In the genomic region with DNA sequence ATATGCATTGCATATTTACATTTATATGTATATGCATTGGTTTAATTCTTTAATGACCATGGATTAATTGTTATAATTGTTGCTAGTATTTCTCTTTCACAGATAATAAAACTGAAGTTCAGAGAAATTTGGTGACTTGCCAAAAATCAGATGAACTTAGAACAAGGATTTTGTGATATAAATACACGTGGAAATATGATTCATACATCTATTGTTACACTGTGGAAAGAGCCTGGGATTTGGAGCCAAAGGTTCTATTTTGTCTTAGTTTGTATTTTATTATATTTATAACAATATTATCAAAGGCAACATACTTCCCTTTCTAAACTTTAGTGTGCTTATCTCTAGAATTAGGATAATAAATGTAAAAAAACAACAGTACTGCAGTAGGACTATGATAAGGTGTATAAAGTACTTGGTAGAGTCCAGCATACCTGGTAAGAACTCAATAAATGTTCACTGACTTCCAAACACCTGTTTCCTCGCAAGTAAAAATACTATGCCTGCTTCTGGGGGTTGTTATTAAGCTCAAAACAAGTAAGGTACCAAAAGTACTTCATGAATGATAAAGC, we compare ENCODE assay signal across 19 cellular contexts.
A peak's percentile ranks its signal among the peaks of the same experiment; 100 is the strongest.
DNase-seq lines count a peak whose midpoint lies in the region; ATAC-seq and TF ChIP-seq lines count a peak whose summit lies in the region.
"Had no signal": no experiment of that assay in that cellular context is flagged by ENCODE, and none has a peak within 500 bp of the region (broad histone marks: within the 10 kb centered on the region; RNA-seq: fewer than 3 reads in every experiment).

No MANE protein-coding gene starts in this region.

- TF ChIP-seq CTCF in SK-N-SH (IDR thresholded peaks at IDR 0.05), result no peak
- TF ChIP-seq CTCF in cardiac fibroblast (IDR thresholded peaks at IDR 0.05; ENCODE audit: low read depth, low read length), result no peak
- TF ChIP-seq CTCF in fibroblast of the aortic adventitia (IDR thresholded peaks at IDR 0.05; ENCODE audit: insufficient read depth, low read length), result no peak

- H3K27me3 ChIP-seq in SK-N-SH (ENCODE audit: insufficient read depth), result no peaks in the 10 kb centered on the region
- H3K27me3 ChIP-seq: BE2C had no signal

- H3K36me3 ChIP-seq in SK-N-SH (replicated peaks in 1 of 2; ENCODE audit: control insufficient read depth in 1 of 2, insufficient read depth in 2 of 2, low read length in 1 of 2), result no peaks in the 10 kb centered on the region
- H3K36me3 ChIP-seq: BE2C had no signal

- no peaks in the 10 kb centered on the region for H3K9me2 ChIP-seq in SK-N-SH

- H3K9ac ChIP-seq in SK-N-SH, result no peak overlapping the region

- no peak overlapping the region for H3K4me2 ChIP-seq in SK-N-SH

- TF ChIP-seq RAD21 in SK-N-SH (IDR thresholded peaks at IDR 0.05; ENCODE audit: low read length), result no peak

- no peak for ATAC-seq in SK-N-SH treated with all-trans-retinoic acid at 6 μM for 48 hours
- no peak for ATAC-seq in HG03342 (IDR thresholded peaks at IDR 0.05; ENCODE audit: unreplicated experiment)
- ATAC-seq in GM18873 (IDR thresholded peaks at IDR 0.05; ENCODE audit: low FRiP score, unreplicated experiment), result no peak
- ATAC-seq: HepG2 had no signal

- H3K27ac ChIP-seq in SK-N-SH (ENCODE audit: low read depth in 2 of 2, low read length in 1 of 2), result no peak overlapping the region
- H3K27ac ChIP-seq: 22Rv1 had no signal

- H3K4me1 ChIP-seq in SK-N-SH (ENCODE audit: control insufficient read depth in 1 of 2, insufficient read depth in 2 of 2, low read depth in 1 of 2, low read length in 1 of 2), result peaks cover 0 to 5% of the 10 kb centered on the region in 2 experiments; a peak in 2 of 4 replicates
- H3K4me1 ChIP-seq: BE2C had no signal

- H3K79me2 ChIP-seq in SK-N-SH (ENCODE audit: insufficient read depth), result no peaks in the 10 kb centered on the region

- POLR2A ChIA-PET in SK-N-SH (lab: Yijun Ruan, JAX), result no interaction called here

- H3K4me3 ChIP-seq in SK-N-SH (ENCODE audit: low read depth in 2 of 2, low read length in 1 of 2), result no peak overlapping the region
- no peak overlapping the region for H3K4me3 ChIP-seq in cardiac fibroblast (replicated peaks in 1 of 2; ENCODE audit: low read depth in 2 of 2, low read length in 2 of 2)
- H3K4me3 ChIP-seq in fibroblast of the aortic adventitia (ENCODE audit: low read depth, low read length), result no peak overlapping the region

- 55% methylated on average over 2 of the region's 2 CpGs for WGBS in SK-N-SH (ENCODE audit: low lambda C conversion rate)

- H2AFZ ChIP-seq in SK-N-SH (ENCODE audit: low read depth), result no peak overlapping the region

- DNase-seq in SK-N-SH, result no peak
- DNase-seq in cardiac fibroblast (ENCODE audit: low read depth in 2 of 2), result peak; percentile 22 to 33
- peak; percentile 63 for DNase-seq in fibroblast of the aortic adventitia (ENCODE audit: low read depth)
- DNase-seq in pulmonary artery endothelial cell (ENCODE audit: low read depth, low spot score), result peak; percentile 79
- no peak for DNase-seq in activated CD4-positive, alpha-beta T cell treated with anti-CD3 and anti-CD28 coated beads, Interleukin-2, amount 50 U/mL, for 4 hours
- DNase-seq: BE2C; Caco-2; CD4-positive, CD25-positive, alpha-beta regulatory T cell; KBM-7; MV-4-11; NCI-H1694 treated with DMSO at 0.1 percent for 48 hours; NCI-H510A; NCI-H774; RPMI8226 had no signal

- no peak for TF ChIP-seq EP300 in SK-N-SH (IDR thresholded peaks at IDR 0.05; ENCODE audit: borderline replicate concordance in 1 of 2, low read depth in 1 of 2, low read length in 1 of 2)

- H3K9me3 ChIP-seq in SK-N-SH, result no peaks in the 10 kb centered on the region
- H3K9me3 ChIP-seq: BE2C, Caco-2 had no signal

- CTCF ChIA-PET in SK-N-SH (lab: Yijun Ruan, JAX), result no interaction called here

- peaks cover 4% of the 10 kb centered on the region for H3F3A ChIP-seq in SK-N-SH (replicated peaks; ENCODE audit: insufficient read depth)

- no peaks in the 10 kb centered on the region for H4K20me1 ChIP-seq in SK-N-SH (ENCODE audit: insufficient read depth)

TF ChIP-seq in SK-N-SH, 30 proteins besides CTCF, POLR2A, EP300 and RAD21:
- TF ChIP-seq, protein P1, sequence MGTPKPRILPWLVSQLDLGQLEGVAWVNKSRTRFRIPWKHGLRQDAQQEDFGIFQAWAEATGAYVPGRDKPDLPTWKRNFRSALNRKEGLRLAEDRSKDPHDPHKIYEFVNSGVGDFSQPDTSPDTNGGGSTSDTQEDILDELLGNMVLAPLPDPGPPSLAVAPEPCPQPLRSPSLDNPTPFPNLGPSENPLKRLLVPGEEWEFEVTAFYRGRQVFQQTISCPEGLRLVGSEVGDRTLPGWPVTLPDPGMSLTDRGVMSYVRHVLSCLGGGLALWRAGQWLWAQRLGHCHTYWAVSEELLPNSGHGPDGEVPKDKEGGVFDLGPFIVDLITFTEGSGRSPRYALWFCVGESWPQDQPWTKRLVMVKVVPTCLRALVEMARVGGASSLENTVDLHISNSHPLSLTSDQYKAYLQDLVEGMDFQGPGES (IDR thresholded peaks at IDR 0.05; ENCODE audit: low read depth, low read length), result no peak
- TF ChIP-seq MXI1 (IDR thresholded peaks at IDR 0.05; ENCODE audit: low read depth, low read length) (no peak), JUND (IDR thresholded peaks at IDR 0.05) (no peak), NFIC (IDR thresholded peaks at IDR 0.05; ENCODE audit: borderline replicate concordance) (peak; percentile 24; the same call in 1 of the 2 replicates), MEF2A (IDR thresholded peaks at IDR 0.05; ENCODE audit: borderline replicate concordance, low read depth) (no peak), SIN3A (IDR thresholded peaks at IDR 0.05; ENCODE audit: borderline replicate concordance, low read depth, low read length) (no peak), GABPA (IDR thresholded peaks at IDR 0.05; ENCODE audit: low read depth) (no peak)

TF ChIP-seq in SK-N-SH treated with all-trans-retinoic acid at 6 μM for 48 hours, 23 proteins besides CTCF, POLR2A, EP300 and RAD21 (continues in another document):
- TF ChIP-seq ZC3H10 (CRISPR knock-in tag; IDR thresholded peaks at IDR 0.05) (no peak), ZNF8 (CRISPR knock-in tag; IDR thresholded peaks at IDR 0.05) (no peak), ZFP30 (CRISPR knock-in tag; IDR thresholded peaks at IDR 0.05) (no peak), BACH2 (CRISPR knock-in tag; IDR thresholded peaks at IDR 0.05; ENCODE audit: borderline replicate concordance) (no peak), ESRRG (CRISPR knock-in tag; IDR thresholded peaks at IDR 0.05) (no peak)
- TF ChIP-seq, protein P2, sequence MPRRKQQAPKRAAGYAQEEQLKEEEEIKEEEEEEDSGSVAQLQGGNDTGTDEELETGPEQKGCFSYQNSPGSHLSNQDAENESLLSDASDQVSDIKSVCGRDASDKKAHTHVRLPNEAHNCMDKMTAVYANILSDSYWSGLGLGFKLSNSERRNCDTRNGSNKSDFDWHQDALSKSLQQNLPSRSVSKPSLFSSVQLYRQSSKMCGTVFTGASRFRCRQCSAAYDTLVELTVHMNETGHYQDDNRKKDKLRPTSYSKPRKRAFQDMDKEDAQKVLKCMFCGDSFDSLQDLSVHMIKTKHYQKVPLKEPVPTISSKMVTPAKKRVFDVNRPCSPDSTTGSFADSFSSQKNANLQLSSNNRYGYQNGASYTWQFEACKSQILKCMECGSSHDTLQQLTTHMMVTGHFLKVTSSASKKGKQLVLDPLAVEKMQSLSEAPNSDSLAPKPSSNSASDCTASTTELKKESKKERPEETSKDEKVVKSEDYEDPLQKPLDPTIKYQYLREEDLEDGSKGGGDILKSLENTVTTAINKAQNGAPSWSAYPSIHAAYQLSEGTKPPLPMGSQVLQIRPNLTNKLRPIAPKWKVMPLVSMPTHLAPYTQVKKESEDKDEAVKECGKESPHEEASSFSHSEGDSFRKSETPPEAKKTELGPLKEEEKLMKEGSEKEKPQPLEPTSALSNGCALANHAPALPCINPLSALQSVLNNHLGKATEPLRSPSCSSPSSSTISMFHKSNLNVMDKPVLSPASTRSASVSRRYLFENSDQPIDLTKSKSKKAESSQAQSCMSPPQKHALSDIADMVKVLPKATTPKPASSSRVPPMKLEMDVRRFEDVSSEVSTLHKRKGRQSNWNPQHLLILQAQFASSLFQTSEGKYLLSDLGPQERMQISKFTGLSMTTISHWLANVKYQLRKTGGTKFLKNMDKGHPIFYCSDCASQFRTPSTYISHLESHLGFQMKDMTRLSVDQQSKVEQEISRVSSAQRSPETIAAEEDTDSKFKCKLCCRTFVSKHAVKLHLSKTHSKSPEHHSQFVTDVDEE (CRISPR knock-in tag; IDR thresholded peaks at IDR 0.05), result no peak
- TF ChIP-seq, protein P3, sequence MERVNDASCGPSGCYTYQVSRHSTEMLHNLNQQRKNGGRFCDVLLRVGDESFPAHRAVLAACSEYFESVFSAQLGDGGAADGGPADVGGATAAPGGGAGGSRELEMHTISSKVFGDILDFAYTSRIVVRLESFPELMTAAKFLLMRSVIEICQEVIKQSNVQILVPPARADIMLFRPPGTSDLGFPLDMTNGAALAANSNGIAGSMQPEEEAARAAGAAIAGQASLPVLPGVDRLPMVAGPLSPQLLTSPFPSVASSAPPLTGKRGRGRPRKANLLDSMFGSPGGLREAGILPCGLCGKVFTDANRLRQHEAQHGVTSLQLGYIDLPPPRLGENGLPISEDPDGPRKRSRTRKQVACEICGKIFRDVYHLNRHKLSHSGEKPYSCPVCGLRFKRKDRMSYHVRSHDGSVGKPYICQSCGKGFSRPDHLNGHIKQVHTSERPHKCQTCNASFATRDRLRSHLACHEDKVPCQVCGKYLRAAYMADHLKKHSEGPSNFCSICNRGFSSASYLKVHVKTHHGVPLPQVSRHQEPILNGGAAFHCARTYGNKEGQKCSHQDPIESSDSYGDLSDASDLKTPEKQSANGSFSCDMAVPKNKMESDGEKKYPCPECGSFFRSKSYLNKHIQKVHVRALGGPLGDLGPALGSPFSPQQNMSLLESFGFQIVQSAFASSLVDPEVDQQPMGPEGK (CRISPR knock-in tag; IDR thresholded peaks at IDR 0.05; ENCODE audit: borderline replicate concordance), result no peak
- TF ChIP-seq, protein P4, sequence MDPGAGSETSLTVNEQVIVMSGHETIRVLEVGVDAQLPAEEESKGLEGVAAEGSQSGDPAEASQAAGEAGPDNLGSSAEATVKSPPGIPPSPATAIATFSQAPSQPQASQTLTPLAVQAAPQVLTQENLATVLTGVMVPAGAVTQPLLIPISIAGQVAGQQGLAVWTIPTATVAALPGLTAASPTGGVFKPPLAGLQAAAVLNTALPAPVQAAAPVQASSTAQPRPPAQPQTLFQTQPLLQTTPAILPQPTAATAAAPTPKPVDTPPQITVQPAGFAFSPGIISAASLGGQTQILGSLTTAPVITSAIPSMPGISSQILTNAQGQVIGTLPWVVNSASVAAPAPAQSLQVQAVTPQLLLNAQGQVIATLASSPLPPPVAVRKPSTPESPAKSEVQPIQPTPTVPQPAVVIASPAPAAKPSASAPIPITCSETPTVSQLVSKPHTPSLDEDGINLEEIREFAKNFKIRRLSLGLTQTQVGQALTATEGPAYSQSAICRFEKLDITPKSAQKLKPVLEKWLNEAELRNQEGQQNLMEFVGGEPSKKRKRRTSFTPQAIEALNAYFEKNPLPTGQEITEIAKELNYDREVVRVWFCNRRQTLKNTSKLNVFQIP (CRISPR knock-in tag; IDR thresholded peaks at IDR 0.05; ENCODE audit: borderline replicate concordance, low read depth), result no peak

Comparison
In these comparisons a context has a peak if more than half of its experiments do, and no peak if none do; other contexts are left out.
1. DNase-seq: peak in cardiac fibroblast (2 of 2), fibroblast of the aortic adventitia (single experiment) and pulmonary artery endothelial cell (single experiment); none in SK-N-SH (single experiment) and activated CD4-positive, alpha-beta T cell treated with anti-CD3 and anti-CD28 coated beads, Interleukin-2, amount 50 U/mL, for 4 hours (0 of 2).